ENCODE assay signal across 16 cellular contexts in genomic region chr10:131109746-131110145, GRCh38.
DNase-seq lines count a peak whose midpoint lies in the region; ATAC-seq, FAIRE-seq and TF ChIP-seq lines count a peak whose summit lies in the region.
"Had no signal": no experiment of that assay in that cellular context is flagged by ENCODE, and none has a peak within 500 bp of the region (broad histone marks: within the 10 kb centered on the region; RNA-seq: fewer than 3 reads in every experiment).

No MANE protein-coding gene starts in this region.

- DNase-seq in G401 (ENCODE audit: low spot score): peak; percentile 90
- DNase-seq in chondrocyte (ENCODE audit: low spot score): peak; percentile 89
- DNase-seq in kidney: peak; percentile 67
- peak in 8 of 10 donors; percentile 61 to 95 (median 76) for DNase-seq in posterior cingulate gyrus
- DNase-seq in ureter (ENCODE audit: low spot score): no peak
- no peak for DNase-seq in NCI-H446 (lab: John Stamatoyannopoulos, UW)
- DNase-seq: 8988T; AML-193; CD4-positive, CD25-positive, alpha-beta regulatory T cell; DMS 273 treated with DMSO at 0.1 percent for 48 hours had no signal

- H3K4me1 Mint-ChIP-seq in chondrocyte (ENCODE audit: low read depth): no peaks in the 10 kb centered on the region
- H3K4me1 Mint-ChIP-seq: CD4-positive, CD25-positive, alpha-beta regulatory T cell had no signal

- H3K27ac Mint-ChIP-seq in chondrocyte (ENCODE audit: unreplicated experiment): no peak overlapping the region

- no peaks in the 10 kb centered on the region for H3K36me3 Mint-ChIP-seq in chondrocyte (ENCODE audit: low read depth)
- H3K36me3 Mint-ChIP-seq: CD4-positive, CD25-positive, alpha-beta regulatory T cell had no signal

- in situ Hi-C loops in G401 (cut with HindIII; ENCODE audit: low sequenced_read_pairs): no loop called here

- H3K9ac ChIP-seq in kidney (ENCODE audit: low read length in 2 of 2): no peak overlapping the region
- H3K9ac ChIP-seq: BLaER1 treated with 17β-estradiol and CSF1 and Interleukin-3, amounts not matched to agents 10 nM and 100 nM had no signal

- intact Hi-C loops in kidney (cut with DNase I) (no loop called here), posterior cingulate gyrus (cut with DNase I) (no loop called here)

- H3K36me3 ChIP-seq in kidney (ENCODE audit: control insufficient read depth in 1 of 2, insufficient read depth in 2 of 2, low read length in 2 of 2): no peaks in the 10 kb centered on the region

- peaks cover 37% of the 10 kb centered on the region for H3K9me3 Mint-ChIP-seq in chondrocyte (ENCODE audit: low read depth)

- no peaks in the 10 kb centered on the region for H3K4me1 ChIP-seq in kidney (ENCODE audit: control insufficient read depth in 1 of 2, insufficient read depth in 1 of 2, low read depth in 1 of 2, low read length in 2 of 2)

- TF ChIP-seq CTCF in chondrocyte (IDR thresholded peaks at IDR 0.05) (no peak), kidney (IDR thresholded peaks at IDR 0.05; ENCODE audit: borderline replicate concordance, extremely low read depth, insufficient read depth) (no peak)

- FAIRE-seq in kidney (lab: Jason Lieb, UNC): no peak
- FAIRE-seq: GM12891, GM19239 had no signal

- peaks cover 2 to 7% of the 10 kb centered on the region in 2 donors for H3K9me3 ChIP-seq in kidney (ENCODE audit: control insufficient read depth in 1 of 2, low read length in 2 of 2)

- no peaks in the 10 kb centered on the region for H3K27me3 Mint-ChIP-seq in chondrocyte (ENCODE audit: low read depth)
- H3K27me3 Mint-ChIP-seq: CD4-positive, CD25-positive, alpha-beta regulatory T cell had no signal

- H3K27ac ChIP-seq in kidney (ENCODE audit: low read depth in 2 of 2, low read length in 2 of 2): no peak overlapping the region
- H3K27ac ChIP-seq: BLaER1 treated with 17β-estradiol and CSF1 and Interleukin-3, amounts not matched to agents 10 nM and 100 nM had no signal

- no peak overlapping the region for H3K4me3 ChIP-seq in kidney (ENCODE audit: low read length in 2 of 2)
- H3K4me3 ChIP-seq: BLaER1 treated with 17β-estradiol and CSF1 and Interleukin-3, amounts not matched to agents 10 nM and 100 nM had no signal

- no peak for ATAC-seq in GM18520 (IDR thresholded peaks at IDR 0.05; ENCODE audit: unreplicated experiment)
- no peak for ATAC-seq in GM21529 (IDR thresholded peaks at IDR 0.05; ENCODE audit: unreplicated experiment)
- ATAC-seq: HCT116 had no signal

- no peak overlapping the region for H3K4me3 Mint-ChIP-seq in chondrocyte (ENCODE audit: unreplicated experiment)
- H3K4me3 Mint-ChIP-seq: CD4-positive, CD25-positive, alpha-beta regulatory T cell had no signal

Comparison
In these comparisons a context has a peak if more than half of its experiments do, and no peak if none do; other contexts are left out.
1. DNase-seq: peak in G401 (single experiment), chondrocyte (single experiment), kidney (single experiment) and posterior cingulate gyrus (8 of 10); none in ureter (single experiment) and NCI-H446 (0 of 2).